ENCODE assay signal across 20 cellular contexts in genomic region chr2:36611316-36611990, GRCh38. TPM values are rescaled to one million over a fixed set of nuclear protein-coding genes. Genes with fewer than 3 reads are reported as not detected.
DNase-seq lines count a peak whose midpoint lies in the region; ATAC-seq and TF ChIP-seq lines count a peak whose summit lies in the region.
"Had no signal": no experiment of that assay in that cellular context is flagged by ENCODE, and none has a peak within 500 bp of the region (broad histone marks: within the 10 kb centered on the region; RNA-seq: fewer than 3 reads in every experiment).

No MANE protein-coding gene starts in this region.

- WGBS in mammary epithelial cell (ENCODE audit: low coverage, missing lambda C conversion rate), result 63% methylated on average over 5 of the region's 5 CpGs

- DNase-seq in mammary epithelial cell, result no peak
- DNase-seq in MCF 10A (ENCODE audit: unreplicated experiment), result no peak
- DNase-seq in epithelial cell of esophagus (ENCODE audit: low read depth), result peak; percentile 26
- no peak for DNase-seq in foreskin keratinocyte
- DNase-seq in activated CD4-positive, alpha-beta T cell treated with anti-CD3 and anti-CD28 coated beads, Interleukin-2, amount 50 U/mL, for 48 hours, result no peak
- no peak for DNase-seq in activated naive CD8-positive, alpha-beta T cell treated with anti-CD3 and anti-CD28 coated beads for 36 hours
- DNase-seq: AML-193; Caco-2; CD4-positive, alpha-beta T cell; DMS153; DMS79; GF-D8; GOT3; H7; HFFc6 had no signal

- H3K4me3 Mint-ChIP-seq in MCF 10A (ENCODE audit: unreplicated experiment), result no peak overlapping the region
- H3K4me3 Mint-ChIP-seq in activated naive CD8-positive, alpha-beta T cell treated with anti-CD3 and anti-CD28 coated beads for 36 hours, result no peak overlapping the region
- H3K4me3 Mint-ChIP-seq: CD4-positive, alpha-beta T cell; HFFc6 had no signal

- no peaks in the 10 kb centered on the region for H3K27me3 ChIP-seq in mammary epithelial cell (ENCODE audit: insufficient read depth, low read length)
- H3K27me3 ChIP-seq in foreskin keratinocyte, result no peaks in the 10 kb centered on the region

- no peak for TF ChIP-seq CTCF in mammary epithelial cell (conservative IDR thresholded peaks at IDR 0.05 in 1 of 2, IDR thresholded peaks at IDR 0.05 in 1 of 2; ENCODE audit: extremely low read depth in 1 of 2, insufficient read depth in 1 of 2, low read depth in 1 of 2, low read length in 2 of 2)
- no peak for TF ChIP-seq CTCF in MCF 10A (IDR thresholded peaks at IDR 0.05; ENCODE audit: unreplicated experiment)
- TF ChIP-seq CTCF in epithelial cell of esophagus (IDR thresholded peaks at IDR 0.05; ENCODE audit: insufficient read depth, low read depth, low read length, missing control alignments), result no peak
- no peak for TF ChIP-seq CTCF in foreskin keratinocyte (conservative IDR thresholded peaks at IDR 0.05)

- no peak overlapping the region for H3K27ac ChIP-seq in mammary epithelial cell (ENCODE audit: insufficient read depth, low read depth, low read length)
- no peak overlapping the region for H3K27ac ChIP-seq in foreskin keratinocyte
- H3K27ac ChIP-seq: 22Rv1, A549, C4-2B had no signal

- POLR2A ChIA-PET in MCF 10A (lab: Yijun Ruan, JAX), result interaction anchor here (0.6 kb wide), 1 partner anchor 43 kb away, joined by 3 read pairs; no protein-coding TSS in a partner anchor

- H3K9ac ChIP-seq in mammary epithelial cell (ENCODE audit: insufficient read depth, low read length), result no peak overlapping the region

- BruUV-seq in mammary epithelial cell (replicated peaks; lab: Mats Ljungman, UMichigan), result no TSS peak
- no TSS peak for BruUV-seq in MCF 10A (replicated peaks; lab: Mats Ljungman, UMichigan)

- no peaks in the 10 kb centered on the region for H3K4me1 ChIP-seq in mammary epithelial cell (ENCODE audit: insufficient read depth, low read length)
- H3K4me1 ChIP-seq in foreskin keratinocyte, result no peaks in the 10 kb centered on the region
- H3K4me1 ChIP-seq: A549 had no signal

- dilution Hi-C loops in mammary epithelial cell (cut with HindIII; ENCODE audit: low sequenced_read_pairs), result no loop called here

- H3K4me3 ChIP-seq in mammary epithelial cell (replicated peaks in 1 of 3; ENCODE audit: insufficient read depth in 1 of 3, low read depth in 2 of 3, low read length in 3 of 3) (no peak overlapping the region), epithelial cell of esophagus (ENCODE audit: low read length) (no peak overlapping the region)
- H3K4me3 ChIP-seq: A549 had no signal

- CTCF ChIA-PET in mammary epithelial cell (lab: Charles Lee; ENCODE audit: low non-redundant PET), result no interaction called here
- CTCF ChIA-PET in MCF 10A (lab: Yijun Ruan, JAX), result no interaction called here

- in situ Hi-C loops in mammary epithelial cell (cut with MboI; ENCODE audit: low sequenced_read_pairs in 2 of 2), result no loop called here

- H3K27ac Mint-ChIP-seq in MCF 10A (ENCODE audit: low read depth, unreplicated experiment), result no peak overlapping the region
- H3K27ac Mint-ChIP-seq in activated naive CD8-positive, alpha-beta T cell treated with anti-CD3 and anti-CD28 coated beads for 36 hours, result no peak overlapping the region
- H3K27ac Mint-ChIP-seq: CD4-positive, alpha-beta T cell; HFFc6 had no signal

- ATAC-seq in foreskin keratinocyte (peak; percentile 17), HG02763 (IDR thresholded peaks at IDR 0.05; ENCODE audit: unreplicated experiment) (no peak)
- ATAC-seq: HCT116 had no signal

- peak overlapping the region; percentile 2 for H2AFZ ChIP-seq in mammary epithelial cell (ENCODE audit: low read depth, low read length)

- H3K36me3 ChIP-seq in mammary epithelial cell (ENCODE audit: insufficient read depth, low read length), result no peaks in the 10 kb centered on the region

- H3K79me2 ChIP-seq in mammary epithelial cell (ENCODE audit: insufficient read depth, low read length), result no peaks in the 10 kb centered on the region

- no peaks in the 10 kb centered on the region for H3K9me3 ChIP-seq in mammary epithelial cell (replicated peaks; ENCODE audit: insufficient read depth, low read length)
- H3K9me3 ChIP-seq: A549, Caco-2 had no signal

- peaks cover 10% of the 10 kb centered on the region for H3K4me1 Mint-ChIP-seq in MCF 10A (ENCODE audit: insufficient read depth, unreplicated experiment)
- H3K4me1 Mint-ChIP-seq in activated naive CD8-positive, alpha-beta T cell treated with anti-CD3 and anti-CD28 coated beads for 36 hours, result no peaks in the 10 kb centered on the region

- intact Hi-C loops in mammary epithelial cell (cut with micrococcal nuclease), result no loop called here
- intact Hi-C loops in MCF 10A (cut with micrococcal nuclease), result no loop called here

- H4K20me1 ChIP-seq in mammary epithelial cell (ENCODE audit: insufficient read depth, low read length), result no peaks in the 10 kb centered on the region

- H3K36me3 Mint-ChIP-seq in MCF 10A (ENCODE audit: insufficient read depth, unreplicated experiment), result peaks cover 6% of the 10 kb centered on the region
- H3K36me3 Mint-ChIP-seq in activated naive CD8-positive, alpha-beta T cell treated with anti-CD3 and anti-CD28 coated beads for 36 hours, result no peaks in the 10 kb centered on the region

- no peaks in the 10 kb centered on the region for H3K27me3 Mint-ChIP-seq in MCF 10A (ENCODE audit: insufficient read depth, unreplicated experiment)
- no peaks in the 10 kb centered on the region for H3K27me3 Mint-ChIP-seq in activated naive CD8-positive, alpha-beta T cell treated with anti-CD3 and anti-CD28 coated beads for 36 hours
- H3K27me3 Mint-ChIP-seq: CD4-positive, alpha-beta T cell had no signal

- H3K9me3 Mint-ChIP-seq in MCF 10A (ENCODE audit: unreplicated experiment), result no peaks in the 10 kb centered on the region
- H3K9me3 Mint-ChIP-seq in activated naive CD8-positive, alpha-beta T cell treated with anti-CD3 and anti-CD28 coated beads for 36 hours, result no peaks in the 10 kb centered on the region
- H3K9me3 Mint-ChIP-seq: CD4-positive, alpha-beta T cell; HFFc6 had no signal

- no peak overlapping the region for H3K4me2 ChIP-seq in mammary epithelial cell (ENCODE audit: insufficient read depth, low read depth, low read length)
- H3K4me2 ChIP-seq: A549 had no signal

RNA-seq across cellular contexts. Expression of gene FEZ2, which starts 13.5 kb away (rescaled TPM):
- total RNA-seq in mammary epithelial cell (10 to 100 TPM; 34.3 to 42.0 TPM), MCF 10A (2022) (31.9 and 43.4 TPM in 2 replicates), foreskin keratinocyte (36.5 and 43.1 TPM in 2 replicates)
- polyA plus RNA-seq in mammary epithelial cell (20.0 TPM), foreskin keratinocyte (20.2 and 24.6 TPM in 2 replicates)
- 36.3 TPM for polyA minus RNA-seq in mammary epithelial cell
- total RNA-seq in activated naive CD8-positive, alpha-beta T cell treated with anti-CD3 and anti-CD28 coated beads for 36 hours, result 1 to 10 TPM; 7.8 to 9.8 TPM
